Comparison of ENCODE assay signal across 2 cellular contexts in genomic region chr11:27869701-27870100, GRCh38.
"Had no signal": no experiment of that assay in that cellular context is flagged by ENCODE, and none has a peak within 500 bp of the region (broad histone marks: within the 10 kb centered on the region; RNA-seq: fewer than 3 reads in every experiment).

No MANE protein-coding gene starts in this region.

- ATAC-seq: GM12878 had no signal

- H3K4me3 ChIP-seq: GM12878 had no signal

- DNase-seq: GDM1 had no signal
